In the genomic region with DNA sequence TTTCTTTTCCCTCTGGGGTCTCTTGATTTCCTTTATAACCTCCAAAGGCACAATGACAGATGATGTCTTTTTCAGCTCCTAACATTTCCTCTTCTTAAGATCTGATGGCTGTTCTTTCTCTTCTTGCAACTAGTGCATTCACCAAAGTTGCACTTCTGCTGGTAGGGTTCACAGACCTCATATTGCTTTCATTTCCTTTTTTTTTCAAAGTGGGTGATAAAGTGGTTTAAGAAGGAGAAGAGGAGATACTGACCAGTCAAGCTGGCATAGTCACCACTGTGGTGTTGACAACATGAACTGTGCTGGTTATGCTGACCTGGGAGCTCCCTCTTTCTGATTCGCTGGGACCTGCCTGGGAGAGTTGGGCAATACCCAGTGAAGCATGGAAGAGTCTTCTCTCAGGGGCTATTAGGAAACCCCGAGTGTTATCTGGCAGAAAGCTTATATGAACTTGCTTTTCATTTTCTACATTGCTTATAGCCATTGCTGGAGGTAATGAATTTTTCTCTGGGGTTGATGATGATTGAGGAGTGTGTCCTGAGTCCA, we compare ENCODE assay signal across 17 cellular contexts.
DNase-seq lines count a peak whose midpoint lies in the region; ATAC-seq and TF ChIP-seq lines count a peak whose summit lies in the region.
"Had no signal": no experiment of that assay in that cellular context is flagged by ENCODE, and none has a peak within 500 bp of the region (broad histone marks: within the 10 kb centered on the region; RNA-seq: fewer than 3 reads in every experiment).

No MANE protein-coding gene starts in this region.

- no peak overlapping the region for H4K8ac ChIP-seq in mesenchymal stem cell (ENCODE audit: low read length)

- TF ChIP-seq POLR2A in tibial nerve (IDR thresholded peaks at IDR 0.05): no peak

- H3K4me1 Mint-ChIP-seq in activated CD8-positive, alpha-beta memory T cell treated with anti-CD3 and anti-CD28 coated beads, Interleukin-2, amount 10 ng/mL, durations not matched to agents 7 days and 5 days: no peaks in the 10 kb centered on the region
- H3K4me1 Mint-ChIP-seq: T-helper 17 cell had no signal

- no peak overlapping the region for H2BK120ac ChIP-seq in mesenchymal stem cell (ENCODE audit: low read depth, low read length)

- CTCF ChIA-PET in activated CD8-positive, alpha-beta memory T cell treated with anti-CD3 and anti-CD28 coated beads, Interleukin-2, amount 10 ng/mL, durations not matched to agents 7 days and 5 days (lab: Charles Lee): no interaction called here

- no peak for TF ChIP-seq EP300 in tibial nerve (IDR thresholded peaks at IDR 0.05)

- H4K91ac ChIP-seq in mesenchymal stem cell (ENCODE audit: low read length): no peak overlapping the region

- no peak for ATAC-seq in activated CD8-positive, alpha-beta memory T cell treated with anti-CD3 and anti-CD28 coated beads, Interleukin-2, amount 10 ng/mL, durations not matched to agents 7 days and 5 days
- ATAC-seq: HepG2, T-helper 17 cell had no signal

- no peaks in the 10 kb centered on the region for H3K9me3 Mint-ChIP-seq in activated CD8-positive, alpha-beta memory T cell treated with anti-CD3 and anti-CD28 coated beads, Interleukin-2, amount 10 ng/mL, durations not matched to agents 7 days and 5 days (ENCODE audit: low read depth)

- H3K79me1 ChIP-seq in mesenchymal stem cell (replicated peaks; ENCODE audit: low read length, poor library complexity, severe bottlenecking): no peaks in the 10 kb centered on the region

- no peak overlapping the region for H3K9ac ChIP-seq in mesenchymal stem cell (ENCODE audit: low read length)
- H3K9ac ChIP-seq: SK-N-SH had no signal

- no peak overlapping the region for H2BK15ac ChIP-seq in mesenchymal stem cell (ENCODE audit: low read depth, poor library complexity, severe bottlenecking)

- no peak overlapping the region for H2BK12ac ChIP-seq in mesenchymal stem cell (ENCODE audit: low read length in 2 of 2)

- no peak overlapping the region for H3K18ac ChIP-seq in mesenchymal stem cell (ENCODE audit: low read depth in 1 of 2, low read length in 2 of 2)

- no peaks in the 10 kb centered on the region for H3K4me1 ChIP-seq in mesenchymal stem cell (ENCODE audit: control insufficient read depth, insufficient read depth, low read depth, low read length)
- no peaks in the 10 kb centered on the region for H3K4me1 ChIP-seq in tibial nerve

- no peak overlapping the region for H2BK5ac ChIP-seq in mesenchymal stem cell (ENCODE audit: low read depth, low read length, poor library complexity, severe bottlenecking)

- no peak overlapping the region for H3K14ac ChIP-seq in mesenchymal stem cell (ENCODE audit: low read length in 2 of 2)

- no peaks in the 10 kb centered on the region for H3K27me3 Mint-ChIP-seq in activated CD8-positive, alpha-beta memory T cell treated with anti-CD3 and anti-CD28 coated beads, Interleukin-2, amount 10 ng/mL, durations not matched to agents 7 days and 5 days
- H3K27me3 Mint-ChIP-seq: T-helper 17 cell had no signal

- H3K9me3 ChIP-seq in mesenchymal stem cell (ENCODE audit: control insufficient read depth, low read length): no peaks in the 10 kb centered on the region
- peaks cover 0 to 13% (median 0%) of the 10 kb centered on the region in 4 donors for H3K9me3 ChIP-seq in tibial nerve
- H3K9me3 ChIP-seq: SK-N-SH had no signal

- no peak overlapping the region for H2AK5ac ChIP-seq in mesenchymal stem cell (ENCODE audit: low read length, severe bottlenecking)

- no peak for TF ChIP-seq CTCF in tibial nerve (IDR thresholded peaks at IDR 0.05)

- no peaks in the 10 kb centered on the region for H3K27me3 ChIP-seq in mesenchymal stem cell (ENCODE audit: control insufficient read depth in 1 of 2, insufficient read depth in 1 of 2, low read length in 2 of 2)
- H3K27me3 ChIP-seq in tibial nerve: no peaks in the 10 kb centered on the region

- H3K27ac Mint-ChIP-seq in activated CD8-positive, alpha-beta memory T cell treated with anti-CD3 and anti-CD28 coated beads, Interleukin-2, amount 10 ng/mL, durations not matched to agents 7 days and 5 days: no peak overlapping the region
- H3K27ac Mint-ChIP-seq: T-helper 17 cell had no signal

- no peaks in the 10 kb centered on the region for H3K36me3 Mint-ChIP-seq in activated CD8-positive, alpha-beta memory T cell treated with anti-CD3 and anti-CD28 coated beads, Interleukin-2, amount 10 ng/mL, durations not matched to agents 7 days and 5 days

- H3K4ac ChIP-seq in mesenchymal stem cell (ENCODE audit: low read depth in 1 of 2, low read length in 2 of 2): no peak overlapping the region

- peak overlapping the region; percentile 7 for H3K4me2 ChIP-seq in mesenchymal stem cell (ENCODE audit: low read length, poor library complexity, severe bottlenecking)
- H3K4me2 ChIP-seq: SK-N-SH had no signal

- in situ Hi-C loops in KBM-7 (cut with MboI; ENCODE audit: low pct_unique_long_range_greater_than_20kb, low sequenced_read_pairs): no loop called here

- DNase-seq in KBM-7 (peak; percentile 5), NOMO-1 (lab: John Stamatoyannopoulos, UW; ENCODE audit: unreplicated experiment in 2 of 2) (peak; percentile 72 to 94), SIG-M5 treated with dmso at 0.1 percent for 504 hours (lab: John Stamatoyannopoulos, UW; ENCODE audit: unreplicated experiment) (peak; percentile 95), mesenchymal stem cell (no peak), NCI-H446 (lab: John Stamatoyannopoulos, UW) (no peak), tibial nerve (ENCODE audit: low spot score in 2 of 2) (no peak), SK-N-DZ (ENCODE audit: low spot score) (no peak)
- DNase-seq in activated CD8-positive, alpha-beta memory T cell treated with anti-CD3 and anti-CD28 coated beads, Interleukin-2, amount 10 ng/mL, durations not matched to agents 7 days and 5 days: no peak
- DNase-seq: DMS153, EL, H7, Kasumi-1, NCI-H1092, NCI-H1694, SK-N-SH, T-helper 17 cell had no signal

- H3K4me3 ChIP-seq in mesenchymal stem cell (ENCODE audit: insufficient read depth in 1 of 2, low read depth in 1 of 2, low read length in 2 of 2): no peak overlapping the region
- no peak overlapping the region for H3K4me3 ChIP-seq in tibial nerve

- H3K27ac ChIP-seq in mesenchymal stem cell (ENCODE audit: low read length, poor library complexity, severe bottlenecking): no peak overlapping the region
- H3K27ac ChIP-seq in tibial nerve: no peak overlapping the region

- H2AFZ ChIP-seq in mesenchymal stem cell (ENCODE audit: low read depth, low read length): no peak overlapping the region

- 64% methylated on average over 2 of the region's 2 CpGs for WGBS in mesenchymal stem cell
- 76 to 83% methylated on average over 2 of the region's 2 CpGs for whole genome bisulfite sequencing in tibial nerve, 2 donors

- H3K4me3 Mint-ChIP-seq in activated CD8-positive, alpha-beta memory T cell treated with anti-CD3 and anti-CD28 coated beads, Interleukin-2, amount 10 ng/mL, durations not matched to agents 7 days and 5 days: no peak overlapping the region
- H3K4me3 Mint-ChIP-seq: T-helper 17 cell had no signal

- H3K23ac ChIP-seq in mesenchymal stem cell (ENCODE audit: low read length in 2 of 2): no peak overlapping the region

- no peaks in the 10 kb centered on the region for H3K36me3 ChIP-seq in mesenchymal stem cell (ENCODE audit: control insufficient read depth in 1 of 2, insufficient read depth in 2 of 2, low read depth in 1 of 2, low read length in 2 of 2)
- no peaks in the 10 kb centered on the region for H3K36me3 ChIP-seq in tibial nerve

Comparison
In these comparisons a context has a peak if more than half of its experiments do, and no peak if none do; other contexts are left out.
1. DNase-seq: peak in KBM-7 (single experiment), NOMO-1 (2 of 2) and SIG-M5 treated with dmso at 0.1 percent for 504 hours (single experiment); none in mesenchymal stem cell (single experiment), NCI-H446 (0 of 2), tibial nerve (0 of 2), SK-N-DZ (single experiment) and activated CD8-positive, alpha-beta memory T cell treated with anti-CD3 and anti-CD28 coated beads, Interleukin-2, amount 10 ng/mL, durations not matched to agents 7 days and 5 days (single experiment).